In the genomic region with DNA sequence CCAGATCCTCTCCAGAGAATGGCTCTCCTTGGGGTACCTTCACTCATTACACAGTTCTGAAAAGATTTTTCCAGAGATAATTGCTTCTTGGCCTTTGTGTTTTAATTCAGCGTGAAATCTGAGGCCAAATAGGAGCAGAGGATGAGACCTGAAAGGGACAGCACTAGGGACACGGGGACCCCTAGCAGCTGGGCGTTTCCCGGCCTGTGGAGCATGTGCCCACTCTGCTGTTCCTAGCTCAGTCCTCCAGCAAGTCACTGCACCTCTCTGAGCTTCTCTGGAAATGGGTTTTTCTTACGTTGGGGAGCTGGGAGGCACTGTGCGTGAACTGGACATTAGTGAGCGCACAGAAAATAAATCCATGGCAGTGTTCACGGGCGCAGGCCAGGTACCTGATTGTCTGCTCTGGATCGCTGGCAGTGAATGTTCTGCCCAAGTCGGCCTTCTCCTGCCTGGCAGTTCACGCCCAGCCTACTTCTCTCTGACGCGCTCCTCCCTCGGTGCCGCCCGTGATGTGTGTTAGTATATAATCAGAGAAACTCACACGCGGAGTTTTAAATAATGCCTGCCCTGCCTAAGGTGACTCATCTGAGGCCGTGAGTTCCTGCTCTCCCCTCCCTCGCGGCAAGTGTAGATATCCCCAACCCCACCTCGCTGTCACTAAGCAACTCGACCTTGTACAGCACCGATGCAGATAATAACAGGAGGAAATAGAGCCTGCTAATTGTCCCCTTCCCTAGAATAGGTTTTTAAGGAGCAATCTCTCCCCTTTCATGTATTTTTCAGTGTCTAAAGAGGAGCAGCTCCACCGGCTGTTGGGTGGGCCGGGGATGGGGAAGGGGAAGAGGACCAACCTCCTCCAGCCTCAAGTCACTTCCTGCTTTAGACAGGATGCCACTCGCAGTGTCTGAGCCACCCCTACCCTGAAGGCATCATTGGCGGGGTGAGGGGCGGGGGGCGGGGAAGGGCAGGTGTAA, we compare ENCODE assay signal across 8 cellular contexts. TPM values are rescaled to one million over a fixed set of nuclear protein-coding genes. Genes with fewer than 3 reads are reported as not detected.
DNase-seq lines count a peak whose midpoint lies in the region; ATAC-seq and TF ChIP-seq lines count a peak whose summit lies in the region.

No MANE protein-coding gene starts in this region.

- H3K4me1 ChIP-seq in body of pancreas: peaks cover 40% of the 10 kb centered on the region

- no peaks in the 10 kb centered on the region for H3K9me3 ChIP-seq in body of pancreas

- in situ Hi-C loops in KBM-7 (cut with MboI; ENCODE audit: low pct_unique_long_range_greater_than_20kb, low sequenced_read_pairs): no loop called here

- no peak overlapping the region for H3K4me3 ChIP-seq in body of pancreas

- CTCF ChIA-PET in HEK293T (lab: Yijun Ruan, JAX): no interaction called here

- peak; percentile 89 to 95 (median 94) for TF ChIP-seq POLR2A in body of pancreas (IDR thresholded peaks at IDR 0.05)

- no peak overlapping the region for H3K27ac Mint-ChIP-seq in nephron

- WGBS in body of pancreas, 2 donors: 31 to 35% methylated on average over 28 to 31 of the region's 31 CpGs

- no peaks in the 10 kb centered on the region for H3K36me3 ChIP-seq in body of pancreas (replicated peaks in 1 of 2; ENCODE audit: insufficient read depth in 1 of 2, low read depth in 2 of 2)

- intact Hi-C loops in body of pancreas (cut with DNase I): loop anchor here (5.0 to 10.0 kb wide), 2 partner anchors 38 to 95 kb away; partner anchors contain the start of gene PSMG4

- POLR2A ChIA-PET in HEK293T (lab: Yijun Ruan, JAX): no interaction called here

- no peaks in the 10 kb centered on the region for H3K9me3 Mint-ChIP-seq in nephron

- H3K36me3 Mint-ChIP-seq in nephron (ENCODE audit: low read depth): peaks cover 6% of the 10 kb centered on the region

- peaks cover 57% of the 10 kb centered on the region for H3K27me3 Mint-ChIP-seq in nephron (ENCODE audit: low read depth)

- peak in 1 of 7 experiments; percentile 4 for TF ChIP-seq CTCF in body of pancreas (IDR thresholded peaks at IDR 0.05)
- no peak for TF ChIP-seq CTCF in nephron (IDR thresholded peaks at IDR 0.05; ENCODE audit: unreplicated experiment in 3 of 3)

- no peaks in the 10 kb centered on the region for H3K27me3 ChIP-seq in body of pancreas

- peak overlapping the region; percentile 86 to 97 (median 92) for H3K27ac ChIP-seq in body of pancreas

- ATAC-seq in body of pancreas (peak; percentile 70), HG03565 (IDR thresholded peaks at IDR 0.05; ENCODE audit: unreplicated experiment) (no peak), HG03442 (IDR thresholded peaks at IDR 0.05; ENCODE audit: unreplicated experiment) (no peak)

- DNase-seq in KBM-7: peak; percentile 56
- peak; percentile 63 for DNase-seq in T-helper 9 cell
- peak; percentile 88 to 95 (median 93) for DNase-seq in body of pancreas
- no peak for DNase-seq in AG08395 (ENCODE audit: low spot score)
- DNase-seq in HEK293T (ENCODE audit: extremely low spot score): no peak

- peak overlapping the region; percentile 26 to 70 (median 56) for H3K4me3 Mint-ChIP-seq in nephron

- H3K4me1 Mint-ChIP-seq in nephron: peaks cover 31% of the 10 kb centered on the region

TF ChIP-seq in HEK293T, 16 proteins besides CTCF, POLR2A, EP300 and RAD21:
- TF ChIP-seq BHLHE40 (IDR thresholded peaks at IDR 0.05; ENCODE audit: borderline replicate concordance) (no peak), ARNT (IDR thresholded peaks at IDR 0.05) (no peak), ELF4 (IDR thresholded peaks at IDR 0.05) (no peak), ZNF384 (IDR thresholded peaks at IDR 0.05) (no peak), SP1 (IDR thresholded peaks at IDR 0.05) (no peak), FOXK2 (IDR thresholded peaks at IDR 0.05) (no peak), NFRKB (IDR thresholded peaks at IDR 0.05) (no peak), L3MBTL2 (conservative IDR thresholded peaks at IDR 0.05) (no peak), FOXM1 (IDR thresholded peaks at IDR 0.05; ENCODE audit: borderline replicate concordance) (no peak), LEF1 (IDR thresholded peaks at IDR 0.05; ENCODE audit: borderline replicate concordance) (no peak), TARDBP (IDR thresholded peaks at IDR 0.05) (no peak), SUZ12 (IDR thresholded peaks at IDR 0.05) (no peak), HDGF (IDR thresholded peaks at IDR 0.05; ENCODE audit: borderline replicate concordance) (no peak), FOXA1 (IDR thresholded peaks at IDR 0.05) (no peak), CTBP1 (IDR thresholded peaks at IDR 0.05; ENCODE audit: borderline replicate concordance) (no peak)
- TF ChIP-seq, protein P1, sequence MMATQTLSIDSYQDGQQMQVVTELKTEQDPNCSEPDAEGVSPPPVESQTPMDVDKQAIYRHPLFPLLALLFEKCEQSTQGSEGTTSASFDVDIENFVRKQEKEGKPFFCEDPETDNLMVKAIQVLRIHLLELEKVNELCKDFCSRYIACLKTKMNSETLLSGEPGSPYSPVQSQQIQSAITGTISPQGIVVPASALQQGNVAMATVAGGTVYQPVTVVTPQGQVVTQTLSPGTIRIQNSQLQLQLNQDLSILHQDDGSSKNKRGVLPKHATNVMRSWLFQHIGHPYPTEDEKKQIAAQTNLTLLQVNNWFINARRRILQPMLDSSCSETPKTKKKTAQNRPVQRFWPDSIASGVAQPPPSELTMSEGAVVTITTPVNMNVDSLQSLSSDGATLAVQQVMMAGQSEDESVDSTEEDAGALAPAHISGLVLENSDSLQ (IDR thresholded peaks at IDR 0.05): no peak

RNA-seq across cellular contexts. Expression of gene TUBB2A, which starts 2.7 kb away (rescaled TPM):
- 10 to 100 TPM; 44.9 to 54.1 TPM for total RNA-seq in body of pancreas

RNA-seq across cellular contexts. Expression of gene BPHL, which starts 41.6 kb away (rescaled TPM):
- 10 to 100 TPM; 15.6 to 21.8 TPM for total RNA-seq in body of pancreas

Comparison
In these comparisons a context has a peak if more than half of its experiments do, and no peak if none do; other contexts are left out.
1. DNase-seq: peak in KBM-7 (single experiment), T-helper 9 cell (single experiment) and body of pancreas (4 of 4); none in AG08395 (single experiment) and HEK293T (single experiment).